ENCODE assay signal across 1 cellular context in genomic region chr7:100825760-100826545, GRCh38.
TF ChIP-seq lines count a peak whose summit lies in the region.

No MANE protein-coding gene starts in this region.

TF ChIP-seq in K562, 482 proteins besides CTCF, POLR2A, EP300 and RAD21 (continued from another document and continues in another):
- TF ChIP-seq HMG20A (CRISPR knock-in tag; conservative IDR thresholded peaks at IDR 0.05), result no peak
- no peak for TF ChIP-seq HNRNPUL1 (IDR thresholded peaks at IDR 0.05; ENCODE audit: low read length)
- no peak for TF ChIP-seq TCF3 (CRISPR knock-in tag; IDR thresholded peaks at IDR 0.05)
- peak; percentile 24; the same call in 1 of the 2 replicates for TF ChIP-seq SMARCA4 (IDR thresholded peaks at IDR 0.05)
- TF ChIP-seq EWSR1 (IDR thresholded peaks at IDR 0.05; ENCODE audit: borderline replicate concordance, low read depth, partially characterized antibody), result no peak
- 0 out of 2 replicates have a peak, but pooled peaks have one; percentile 56 for TF ChIP-seq PREB (CRISPR knock-in tag; IDR thresholded peaks at IDR 0.05)
- no peak for TF ChIP-seq SNIP1 (IDR thresholded peaks at IDR 0.05; ENCODE audit: low read depth)
- TF ChIP-seq NR2C2 (CRISPR knock-in tag; IDR thresholded peaks at IDR 0.05), result no peak
- TF ChIP-seq NR2C2 (tag; IDR thresholded peaks at IDR 0.05), result no peak
- no peak; the same call in none of the 2 replicates for TF ChIP-seq MIER1 (IDR thresholded peaks at IDR 0.05; ENCODE audit: low read depth)
- TF ChIP-seq ZNF407 (IDR thresholded peaks at IDR 0.05; ENCODE audit: low read depth), result no peak
- no peak for TF ChIP-seq ZNF507 (tag; conservative IDR thresholded peaks at IDR 0.05)
- TF ChIP-seq KLF10 (CRISPR knock-in tag; IDR thresholded peaks at IDR 0.05), result no peak
- TF ChIP-seq MCM3 (IDR thresholded peaks at IDR 0.05), result no peak
- no peak for TF ChIP-seq ARHGAP35 (IDR thresholded peaks at IDR 0.05; ENCODE audit: partially characterized antibody)
- TF ChIP-seq CREB3L1 (IDR thresholded peaks at IDR 0.05; ENCODE audit: borderline replicate concordance, low read depth), result no peak
- no peak for TF ChIP-seq SRSF1 (IDR thresholded peaks at IDR 0.05; ENCODE audit: low read depth, low read length)
- TF ChIP-seq PHTF2 (CRISPR knock-in tag; IDR thresholded peaks at IDR 0.05), result no peak
- TF ChIP-seq EHMT2 (IDR thresholded peaks at IDR 0.05), result no peak
- TF ChIP-seq ZNF589 (CRISPR knock-in tag; IDR thresholded peaks at IDR 0.05; ENCODE audit: low read depth), result no peak
- no peak for TF ChIP-seq STAG1 (CRISPR knock-in tag; IDR thresholded peaks at IDR 0.05; ENCODE audit: borderline replicate concordance)
- TF ChIP-seq RBM25 (IDR thresholded peaks at IDR 0.05; ENCODE audit: low read depth, low read length, severe bottlenecking), result no peak
- TF ChIP-seq L3MBTL2 (IDR thresholded peaks at IDR 0.05), result peak; percentile 24; the same call in 1 of the 2 replicates
- no peak for TF ChIP-seq ZFP1 (CRISPR knock-in tag; IDR thresholded peaks at IDR 0.05)
- TF ChIP-seq STAT6 (CRISPR knock-in tag; IDR thresholded peaks at IDR 0.05), result no peak
- no peak for TF ChIP-seq HMGN3 (IDR thresholded peaks at IDR 0.05; ENCODE audit: borderline replicate concordance, extremely low read depth, insufficient read length, low read depth, low read length)
- no peak for TF ChIP-seq POLR2H (tag; IDR thresholded peaks at IDR 0.05; ENCODE audit: low read depth)
- TF ChIP-seq KAT8 (IDR thresholded peaks at IDR 0.05; ENCODE audit: low read depth), result no peak
- no peak for TF ChIP-seq ZHX1 (conservative IDR thresholded peaks at IDR 0.05; ENCODE audit: low read length)
- TF ChIP-seq KDM5B (IDR thresholded peaks at IDR 0.05; ENCODE audit: insufficient replicate concordance, low read depth, low read length), result no peak
- TF ChIP-seq IRF1 (CRISPR knock-in tag; IDR thresholded peaks at IDR 0.05; ENCODE audit: borderline replicate concordance), result no peak
- TF ChIP-seq RBM15 (IDR thresholded peaks at IDR 0.05; ENCODE audit: insufficient read depth, low read length), result no peak
- no peak for TF ChIP-seq CHD2 (IDR thresholded peaks at IDR 0.05; ENCODE audit: low read depth, low read length)
- no peak for TF ChIP-seq ZNF655 (CRISPR knock-in tag; IDR thresholded peaks at IDR 0.05)
- TF ChIP-seq NFIX (CRISPR knock-in tag; IDR thresholded peaks at IDR 0.05; ENCODE audit: low read depth), result no peak
- no peak for TF ChIP-seq ZNF280B (CRISPR knock-in tag; IDR thresholded peaks at IDR 0.05)
- TF ChIP-seq DLX4 (CRISPR knock-in tag; IDR thresholded peaks at IDR 0.05), result no peak
- TF ChIP-seq TRIM24 (IDR thresholded peaks at IDR 0.05), result no peak
- no peak for TF ChIP-seq KAT2B (IDR thresholded peaks at IDR 0.05; ENCODE audit: low read depth, low read length)
- no peak for TF ChIP-seq ZNF24 (IDR thresholded peaks at IDR 0.05)
- no peak for TF ChIP-seq HLTF (IDR thresholded peaks at IDR 0.05)
- TF ChIP-seq SAFB (IDR thresholded peaks at IDR 0.05; ENCODE audit: borderline replicate concordance, low read depth, low read length), result no peak
- no peak for TF ChIP-seq DIDO1 (tag; IDR thresholded peaks at IDR 0.05; ENCODE audit: low read depth)
- no peak for TF ChIP-seq HCFC1 (IDR thresholded peaks at IDR 0.05; ENCODE audit: low read depth, low read length)
